In the genomic region with DNA sequence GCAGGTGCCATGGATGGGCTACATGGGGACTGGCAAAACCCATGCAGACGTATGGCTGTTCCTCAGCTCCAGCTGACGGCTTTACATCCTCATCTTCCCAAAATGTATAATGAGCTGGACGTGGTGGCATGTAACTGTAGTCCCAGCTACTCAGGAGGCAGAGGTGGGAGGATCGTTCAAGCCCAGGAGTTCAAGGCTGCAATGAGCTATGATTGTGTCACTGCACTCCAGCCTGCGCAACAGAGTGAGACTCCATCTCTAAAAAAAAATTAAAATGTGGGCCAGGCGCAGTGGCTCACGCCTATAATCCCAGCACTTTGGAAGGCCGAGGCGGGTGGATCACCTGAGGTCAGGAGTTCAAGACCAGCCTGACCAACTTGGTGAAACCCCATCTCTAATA, we compare ENCODE assay signal across 1 cellular context. TPM values are rescaled to one million over a fixed set of nuclear protein-coding genes. Genes with fewer than 3 reads are reported as not detected.
"Had no signal": no experiment of that assay in that cellular context is flagged by ENCODE, and none has a peak within 500 bp of the region (broad histone marks: within the 10 kb centered on the region; RNA-seq: fewer than 3 reads in every experiment).

No MANE protein-coding gene starts in this region.

RNA-seq across cellular contexts. Expression of gene TRPV4, which starts 29.3 kb away (rescaled TPM):
- polyA plus RNA-seq: naive thymus-derived CD4-positive, alpha-beta T cell had no signal
